8 cellular contexts compared by ENCODE assay signal in the genomic region with DNA sequence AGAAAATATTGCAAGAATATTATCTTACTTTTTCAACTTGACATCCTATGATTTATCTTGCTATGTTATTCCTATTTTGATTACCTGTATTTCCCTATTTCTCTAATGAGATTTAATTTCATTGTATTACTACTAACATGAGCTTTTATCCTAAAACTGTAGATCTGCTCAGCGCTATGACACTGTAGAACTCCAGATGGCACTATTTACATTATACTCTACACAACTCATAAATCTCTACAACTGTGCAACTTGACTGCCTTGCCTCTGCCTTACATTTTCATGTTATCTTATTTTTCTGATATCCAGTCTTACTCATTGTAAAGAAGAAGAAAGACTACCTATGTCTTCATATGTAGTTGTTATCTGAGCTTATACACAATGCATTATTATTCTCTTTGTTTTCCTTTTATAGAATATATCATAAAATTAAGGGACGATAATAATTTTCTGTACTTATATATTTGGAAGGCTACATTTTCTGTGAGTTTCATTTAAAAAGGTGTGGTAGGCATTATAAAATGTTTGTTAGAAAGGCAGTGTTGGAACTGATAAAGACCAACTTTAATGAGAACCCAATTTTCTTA. TPM values are rescaled to one million over a fixed set of nuclear protein-coding genes. Genes with fewer than 3 reads are reported as not detected.
DNase-seq lines count a peak whose midpoint lies in the region; ATAC-seq lines count a peak whose summit lies in the region.

No MANE protein-coding gene starts in this region.

- no peak overlapping the region for H3K4me3 Mint-ChIP-seq in memory B cell
- no peak overlapping the region for H3K4me3 Mint-ChIP-seq in activated T-cell treated with anti-CD3 and anti-CD28 coated beads, Interleukin-2, amount 50 U/mL, for 4 hours

- H3K4me1 Mint-ChIP-seq in memory B cell = no peaks in the 10 kb centered on the region
- no peaks in the 10 kb centered on the region for H3K4me1 Mint-ChIP-seq in activated T-cell treated with anti-CD3 and anti-CD28 coated beads, Interleukin-2, amount 50 U/mL, for 4 hours (ENCODE audit: low read depth)

- ATAC-seq in GM18867 (IDR thresholded peaks at IDR 0.05; ENCODE audit: unreplicated experiment) (peak; percentile 82), memory B cell (ENCODE audit: low read depth) (peak; percentile 32), GM19463 (IDR thresholded peaks at IDR 0.05; ENCODE audit: unreplicated experiment) (no peak)
- no peak for ATAC-seq in activated T-cell treated with anti-CD3 and anti-CD28 coated beads, Interleukin-2, amount 50 U/mL, for 4 hours

- peak; percentile 5 for DNase-seq in CD1c-positive myeloid dendritic cell (ENCODE audit: extremely low spot score)
- peak; percentile 62 for DNase-seq in NCI-H1694 treated with DMSO at 0.1 percent for 48 hours (lab: John Stamatoyannopoulos, UW)
- peak; percentile 43 for DNase-seq in astrocyte of the hippocampus (ENCODE audit: low read depth, low spot score)
- DNase-seq in memory B cell (ENCODE audit: low spot score in 2 of 2) = no peak
- no peak for DNase-seq in activated T-cell treated with anti-CD3 and anti-CD28 coated beads, Interleukin-2, amount 50 U/mL, for 4 hours
- DNase-seq in occipital lobe (lab: John Stamatoyannopoulos, UW) = no peak

- no peak overlapping the region for H3K27ac Mint-ChIP-seq in memory B cell

- no peaks in the 10 kb centered on the region for H3K9me3 Mint-ChIP-seq in memory B cell
- no peaks in the 10 kb centered on the region for H3K9me3 Mint-ChIP-seq in activated T-cell treated with anti-CD3 and anti-CD28 coated beads, Interleukin-2, amount 50 U/mL, for 4 hours

- H3K36me3 Mint-ChIP-seq in memory B cell = peaks cover 13% of the 10 kb centered on the region
- peaks cover 25% of the 10 kb centered on the region for H3K36me3 Mint-ChIP-seq in activated T-cell treated with anti-CD3 and anti-CD28 coated beads, Interleukin-2, amount 50 U/mL, for 4 hours (ENCODE audit: insufficient read depth)

- no peaks in the 10 kb centered on the region for H3K27me3 Mint-ChIP-seq in memory B cell
- no peaks in the 10 kb centered on the region for H3K27me3 Mint-ChIP-seq in activated T-cell treated with anti-CD3 and anti-CD28 coated beads, Interleukin-2, amount 50 U/mL, for 4 hours (ENCODE audit: low read depth)

RNA-seq across cellular contexts. Expression of gene NUP37, which starts 24.1 kb away (rescaled TPM):
- 10 to 100 TPM; 46.5 to 64.5 (median 55.6) TPM for total RNA-seq in activated T-cell treated with anti-CD3 and anti-CD28 coated beads, Interleukin-2, amount 50 U/mL, for 4 hours
- total RNA-seq in occipital lobe = 8.0 TPM

RNA-seq across cellular contexts. Expression of gene PARPBP, which starts 24.2 kb away (rescaled TPM):
- 1 to 10 TPM; 6.0 to 8.9 (median 7.8) TPM for total RNA-seq in activated T-cell treated with anti-CD3 and anti-CD28 coated beads, Interleukin-2, amount 50 U/mL, for 4 hours
- 5.5 TPM for total RNA-seq in occipital lobe

RNA-seq across cellular contexts. Expression of gene WASHC3, which starts 34.0 kb away (rescaled TPM):
- 10 to 100 TPM; 18.8 to 24.9 (median 22.6) TPM for total RNA-seq in activated T-cell treated with anti-CD3 and anti-CD28 coated beads, Interleukin-2, amount 50 U/mL, for 4 hours
- 55.1 TPM for total RNA-seq in occipital lobe

Comparison
In these comparisons a context has a peak if more than half of its experiments do, and no peak if none do; other contexts are left out.
1. DNase-seq: peak in CD1c-positive myeloid dendritic cell (single experiment), NCI-H1694 treated with DMSO at 0.1 percent for 48 hours (single experiment) and astrocyte of the hippocampus (single experiment); none in memory B cell (0 of 2), activated T-cell treated with anti-CD3 and anti-CD28 coated beads, Interleukin-2, amount 50 U/mL, for 4 hours (single experiment) and occipital lobe (single experiment).
2. ATAC-seq: peak in GM18867 (single experiment) and memory B cell (single experiment); none in activated T-cell treated with anti-CD3 and anti-CD28 coated beads, Interleukin-2, amount 50 U/mL, for 4 hours (0 of 2) and GM19463 (single experiment).